14 cellular contexts compared by ENCODE assay signal in genomic region chr4:87114245-87115062, GRCh38.
DNase-seq lines count a peak whose midpoint lies in the region; ATAC-seq and TF ChIP-seq lines count a peak whose summit lies in the region.
"Had no signal": no experiment of that assay in that cellular context is flagged by ENCODE, and none has a peak within 500 bp of the region (broad histone marks: within the 10 kb centered on the region; RNA-seq: fewer than 3 reads in every experiment).

No MANE protein-coding gene starts in this region.

- H3K4me1 ChIP-seq in OCI-LY3 (ENCODE audit: low read length) (peaks cover 10% of the 10 kb centered on the region), cardiac muscle cell (ENCODE audit: low read depth) (peaks cover 12% of the 10 kb centered on the region), neural progenitor cell (peaks cover 6% of the 10 kb centered on the region)
- no peaks in the 10 kb centered on the region for H3K4me1 ChIP-seq in naive thymus-derived CD4-positive, alpha-beta T cell (ENCODE audit: control insufficient read depth in 2 of 2, insufficient read depth in 2 of 2, low read length in 2 of 2)

- no peak overlapping the region for H3K4me3 Mint-ChIP-seq in neural progenitor cell
- H3K4me3 Mint-ChIP-seq in naive thymus-derived CD4-positive, alpha-beta T cell = no peak overlapping the region

- H3K79me2 ChIP-seq in OCI-LY3 (ENCODE audit: low read length) (no peaks in the 10 kb centered on the region), neural progenitor cell (ENCODE audit: low read depth) (peaks cover 17% of the 10 kb centered on the region)

- H4K20me1 ChIP-seq in OCI-LY3 (ENCODE audit: insufficient read depth, low read length) (no peaks in the 10 kb centered on the region; the same call in 1 of the 2 replicates), neural progenitor cell (ENCODE audit: low read depth) (peaks cover 7% of the 10 kb centered on the region)

- H3K27me3 Mint-ChIP-seq in neural progenitor cell (ENCODE audit: insufficient read depth, low read depth) = peaks cover 2% of the 10 kb centered on the region
- H3K27me3 Mint-ChIP-seq in naive thymus-derived CD4-positive, alpha-beta T cell = no peaks in the 10 kb centered on the region

- intact Hi-C loops in naive thymus-derived CD4-positive, alpha-beta T cell (cut with micrococcal nuclease) = no loop called here

- no peak overlapping the region for H3K4me3 ChIP-seq in OCI-LY3 (ENCODE audit: low read length)
- no peak overlapping the region for H3K4me3 ChIP-seq in cardiac muscle cell
- H3K4me3 ChIP-seq in neural progenitor cell = no peak overlapping the region
- no peak overlapping the region for H3K4me3 ChIP-seq in naive thymus-derived CD4-positive, alpha-beta T cell (ENCODE audit: low read length)
- H3K4me3 ChIP-seq: BLaER1, thoracic aorta had no signal

- POLR2A ChIA-PET in naive thymus-derived CD4-positive, alpha-beta T cell (lab: Charles Lee) = no interaction called here

- DNase-seq in cardiac muscle cell (ENCODE audit: low read depth in 1 of 2, low spot score in 1 of 2) (no peak), neural progenitor cell (ENCODE audit: low spot score) (peak; percentile 48), caudate nucleus (lab: John Stamatoyannopoulos, UW) (no peak), DMS 273 (lab: John Stamatoyannopoulos, UW; ENCODE audit: unreplicated experiment) (no peak)
- no peak for DNase-seq in naive thymus-derived CD4-positive, alpha-beta T cell
- no peak for DNase-seq in stimulated activated naive CD4-positive, alpha-beta T cell (lab: John Stamatoyannopoulos, UW)
- DNase-seq: glutamatergic neuron, kidney glomerular epithelial cell, NCI-H1105, NCI-H2227 treated with DMSO at 0.1 percent for 48 hours had no signal

- no peak overlapping the region for H2AFZ ChIP-seq in OCI-LY3 (ENCODE audit: low read depth, low read length)
- H2AFZ ChIP-seq in neural progenitor cell (replicated peaks) = no peak overlapping the region

- no peak overlapping the region for H3K4me2 ChIP-seq in OCI-LY3 (ENCODE audit: low read length)
- no peak overlapping the region for H3K4me2 ChIP-seq in neural progenitor cell
- H3K4me2 ChIP-seq: BLaER1 had no signal

- peaks cover 9% of the 10 kb centered on the region for H3F3A ChIP-seq in neural progenitor cell (ENCODE audit: low read depth)

- no peak overlapping the region for H3K9ac ChIP-seq in OCI-LY3 (ENCODE audit: low read length)
- H3K9ac ChIP-seq in neural progenitor cell = no peak overlapping the region
- H3K9ac ChIP-seq: BLaER1 had no signal

- H3K27me3 ChIP-seq in OCI-LY3 (ENCODE audit: low read depth, low read length) (no peaks in the 10 kb centered on the region), cardiac muscle cell (no peaks in the 10 kb centered on the region), neural progenitor cell (no peaks in the 10 kb centered on the region)
- no peaks in the 10 kb centered on the region for H3K27me3 ChIP-seq in naive thymus-derived CD4-positive, alpha-beta T cell (ENCODE audit: control insufficient read depth in 2 of 2, insufficient read depth in 2 of 2, low read length in 2 of 2)
- H3K27me3 ChIP-seq: BLaER1 had no signal

- H3K4me1 Mint-ChIP-seq in neural progenitor cell = peaks cover 12% of the 10 kb centered on the region
- peaks cover 2 to 18% (median 8%) of the 10 kb centered on the region in 7 donors for H3K4me1 Mint-ChIP-seq in naive thymus-derived CD4-positive, alpha-beta T cell

- peaks cover 29% of the 10 kb centered on the region for H3K36me3 Mint-ChIP-seq in neural progenitor cell
- H3K36me3 Mint-ChIP-seq in naive thymus-derived CD4-positive, alpha-beta T cell = peaks cover 0 to 60% (median 24%) of the 10 kb centered on the region in 5 donors

- no peaks in the 10 kb centered on the region for H3K9me3 Mint-ChIP-seq in neural progenitor cell
- H3K9me3 Mint-ChIP-seq in naive thymus-derived CD4-positive, alpha-beta T cell = no peaks in the 10 kb centered on the region

- no peak for ATAC-seq in naive thymus-derived CD4-positive, alpha-beta T cell

- H3K36me3 ChIP-seq in OCI-LY3 (replicated peaks; ENCODE audit: low read depth, low read length) (peaks cover 38% of the 10 kb centered on the region), cardiac muscle cell (peaks cover 10% of the 10 kb centered on the region), neural progenitor cell (peaks cover 9% of the 10 kb centered on the region)
- peaks cover 3 to 42% (median 7%) of the 10 kb centered on the region in 3 experiments for H3K36me3 ChIP-seq in naive thymus-derived CD4-positive, alpha-beta T cell (ENCODE audit: control insufficient read depth in 2 of 3, insufficient read depth in 3 of 3, low read length in 3 of 3)

- 0 out of 3 replicates have a peak, but pooled peaks have one; percentile 5 for TF ChIP-seq CTCF in GM12872 (IDR thresholded peaks at IDR 0.05; ENCODE audit: insufficient read depth, low read depth, low read length)
- peak; percentile 15; the same call in 1 of the 2 replicates for TF ChIP-seq CTCF in OCI-LY3 (IDR thresholded peaks at IDR 0.05; ENCODE audit: low read depth, low read length)
- peak; percentile 5 for TF ChIP-seq CTCF in cardiac muscle cell (IDR thresholded peaks at IDR 0.05; ENCODE audit: low read depth, low read length)
- peak; percentile 58 for TF ChIP-seq CTCF in neural progenitor cell (IDR thresholded peaks at IDR 0.05)

- no peak overlapping the region for H3K27ac ChIP-seq in OCI-LY3 (ENCODE audit: low read length)
- H3K27ac ChIP-seq in cardiac muscle cell = peak overlapping the region; percentile 60
- H3K27ac ChIP-seq in neural progenitor cell = no peak overlapping the region
- H3K27ac ChIP-seq in caudate nucleus (ENCODE audit: low read depth, low read length) = no peak overlapping the region
- no peak overlapping the region for H3K27ac ChIP-seq in naive thymus-derived CD4-positive, alpha-beta T cell (ENCODE audit: low read depth, low read length)
- H3K27ac ChIP-seq: BLaER1, thoracic aorta had no signal

- H3K9me3 ChIP-seq in OCI-LY3 (ENCODE audit: insufficient read depth, low read length) (no peaks in the 10 kb centered on the region), cardiac muscle cell (ENCODE audit: low read depth) (no peaks in the 10 kb centered on the region), neural progenitor cell (ENCODE audit: low read depth) (no peaks in the 10 kb centered on the region)
- no peaks in the 10 kb centered on the region for H3K9me3 ChIP-seq in naive thymus-derived CD4-positive, alpha-beta T cell (ENCODE audit: control insufficient read depth in 2 of 3, low read length in 3 of 3)
- H3K9me3 ChIP-seq: BLaER1, thoracic aorta had no signal

- CTCF ChIA-PET in naive thymus-derived CD4-positive, alpha-beta T cell (lab: Charles Lee) = interaction anchor here (0.7 to 2.2 kb wide), 3 partner anchors 10 to 192 kb away, joined by 3 to 7 read pairs (median 3); no protein-coding TSS in a partner anchor

- peak overlapping the region; percentile 25 for H3K27ac Mint-ChIP-seq in neural progenitor cell
- peak overlapping the region in 1 of 9 donors; percentile 20 for H3K27ac Mint-ChIP-seq in naive thymus-derived CD4-positive, alpha-beta T cell

Comparison
In these comparisons a context has a peak if more than half of its experiments do, and no peak if none do; other contexts are left out.
1. CTCF ChIP-seq: peak in every context shown above with its lines; median percentile 58 in neural progenitor cell; 15 in OCI-LY3; 5 in GM12872; 5 in cardiac muscle cell.